Comparison of ENCODE assay signal across 8 cellular contexts in the genomic region with DNA sequence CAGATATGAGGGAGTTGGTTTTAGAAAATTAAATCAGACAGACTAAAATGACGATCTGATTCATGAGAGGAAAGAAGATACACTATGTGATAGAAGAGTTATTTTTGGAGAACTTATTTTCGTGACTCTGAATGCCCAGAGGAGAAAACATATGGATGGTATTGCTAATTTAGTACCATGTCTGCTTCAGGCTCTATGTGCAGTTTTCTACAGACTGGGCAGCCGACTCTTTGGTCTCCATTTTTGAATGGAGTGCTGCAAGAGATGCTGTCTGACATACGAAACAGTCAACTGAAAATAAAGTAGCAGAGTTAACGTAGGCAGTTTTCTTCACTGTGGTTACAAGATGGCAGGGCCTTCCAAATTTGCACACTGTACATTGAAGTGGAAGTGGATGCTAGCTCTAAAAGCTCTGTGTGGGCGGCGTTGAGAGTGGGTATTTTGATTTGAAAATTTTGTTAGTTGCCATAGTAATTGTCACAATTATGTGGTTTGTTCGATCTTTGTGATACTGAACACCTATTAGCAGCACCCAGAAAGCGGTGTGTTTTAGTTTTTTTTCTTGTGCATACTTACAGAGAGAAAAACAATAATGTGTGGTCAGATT.
DNase-seq lines count a peak whose midpoint lies in the region; ATAC-seq and TF ChIP-seq lines count a peak whose summit lies in the region.

No MANE protein-coding gene starts in this region.

- H4K20me1 ChIP-seq in DOHH2 (ENCODE audit: control insufficient read depth, insufficient read depth, low read depth, low read length): no peaks in the 10 kb centered on the region

- peak overlapping the region; percentile 80 to 93 for H3K4me3 Mint-ChIP-seq in activated T-cell treated with anti-CD3 and anti-CD28 coated beads, Interleukin-2, amount 50 U/mL, for 72 hours
- H3K4me3 Mint-ChIP-seq in mesothelial cell of epicardium: no peak overlapping the region

- no peak for TF ChIP-seq EP300 in upper lobe of left lung (IDR thresholded peaks at IDR 0.05)

- no peaks in the 10 kb centered on the region for H3K27me3 Mint-ChIP-seq in activated T-cell treated with anti-CD3 and anti-CD28 coated beads, Interleukin-2, amount 50 U/mL, for 72 hours (ENCODE audit: low read depth)
- H3K27me3 Mint-ChIP-seq in mesothelial cell of epicardium (ENCODE audit: low read depth): no peaks in the 10 kb centered on the region

- H3K9me3 Mint-ChIP-seq in activated T-cell treated with anti-CD3 and anti-CD28 coated beads, Interleukin-2, amount 50 U/mL, for 72 hours: peaks cover 0 to 4% of the 10 kb centered on the region in 2 donors
- H3K9me3 Mint-ChIP-seq in mesothelial cell of epicardium: peaks cover 8% of the 10 kb centered on the region

- TF ChIP-seq POLR2A in upper lobe of left lung (IDR thresholded peaks at IDR 0.05): no peak

- TF ChIP-seq CTCF in DOHH2 (IDR thresholded peaks at IDR 0.05; ENCODE audit: low read depth, low read length, poor library complexity, severe bottlenecking): no peak
- no peak for TF ChIP-seq CTCF in mesothelial cell of epicardium (IDR thresholded peaks at IDR 0.05; ENCODE audit: unreplicated experiment)
- TF ChIP-seq CTCF in upper lobe of left lung (IDR thresholded peaks at IDR 0.05): no peak

- peaks cover 0 to 5% of the 10 kb centered on the region in 2 donors for H3K36me3 Mint-ChIP-seq in activated T-cell treated with anti-CD3 and anti-CD28 coated beads, Interleukin-2, amount 50 U/mL, for 72 hours (ENCODE audit: insufficient read depth in 2 of 2)
- H3K36me3 Mint-ChIP-seq in mesothelial cell of epicardium: no peaks in the 10 kb centered on the region

- H3K27ac Mint-ChIP-seq in activated T-cell treated with anti-CD3 and anti-CD28 coated beads, Interleukin-2, amount 50 U/mL, for 72 hours: peak overlapping the region; percentile 98
- H3K27ac Mint-ChIP-seq in mesothelial cell of epicardium: peak overlapping the region; percentile 17

- peak overlapping the region; percentile 91 for H3K4me2 ChIP-seq in DOHH2 (ENCODE audit: low read length)

- no peaks in the 10 kb centered on the region for H3K79me2 ChIP-seq in DOHH2 (ENCODE audit: control insufficient read depth, low read length)

- 59 to 71% methylated on average over 9 of the region's 9 CpGs for WGBS in upper lobe of left lung, 2 donors

- H3K27ac ChIP-seq in DOHH2 (ENCODE audit: low read depth, low read length) (peak overlapping the region; percentile 93), upper lobe of left lung (peak overlapping the region; percentile 60 to 77 (median 68))

- in situ Hi-C loops in KBM-7 (cut with MboI; ENCODE audit: low pct_unique_long_range_greater_than_20kb, low sequenced_read_pairs): no loop called here

- peaks cover 3% of the 10 kb centered on the region; the same call in 1 of the 2 replicates for H3K36me3 ChIP-seq in DOHH2 (ENCODE audit: control insufficient read depth, low read length)
- H3K36me3 ChIP-seq in upper lobe of left lung: no peaks in the 10 kb centered on the region
- H3K36me3 ChIP-seq in H7 (replicated peaks; ENCODE audit: control insufficient read depth, insufficient read depth, low read length): no peaks in the 10 kb centered on the region

- ATAC-seq in GM21515 (IDR thresholded peaks at IDR 0.05; ENCODE audit: unreplicated experiment) (peak; percentile 70), upper lobe of left lung (ENCODE audit: low FRiP score in 2 of 2) (peak in 1 of 2 donors; percentile 65)
- peak; percentile 68 to 72 for ATAC-seq in activated T-cell treated with anti-CD3 and anti-CD28 coated beads, Interleukin-2, amount 50 U/mL, for 72 hours (replicated peaks in 1 of 2)

- H3K9me2 ChIP-seq in DOHH2 (replicated peaks; ENCODE audit: control insufficient read depth, low read length): no peaks in the 10 kb centered on the region

- DNase-seq in KBM-7: peak; percentile 45
- DNase-seq in activated T-cell treated with anti-CD3 and anti-CD28 coated beads, Interleukin-2, amount 50 U/mL, for 72 hours: peak; percentile 65 to 66
- no peak for DNase-seq in mesothelial cell of epicardium (ENCODE audit: low spot score in 2 of 2, unreplicated experiment in 2 of 2)
- DNase-seq in upper lobe of left lung: no peak
- no peak for DNase-seq in NCI-H1092 treated with DMSO at 0.1 percent for 48 hours (lab: John Stamatoyannopoulos, UW)
- DNase-seq in H7: no peak

- H3K27me3 ChIP-seq in DOHH2 (ENCODE audit: control insufficient read depth, low read length): no peaks in the 10 kb centered on the region
- no peaks in the 10 kb centered on the region for H3K27me3 ChIP-seq in upper lobe of left lung
- H3K27me3 ChIP-seq in H7 (ENCODE audit: control insufficient read depth, insufficient read depth, low read length): peaks cover 2% of the 10 kb centered on the region

- H3K4me3 ChIP-seq in DOHH2 (ENCODE audit: low read length): peak overlapping the region; percentile 73
- H3K4me3 ChIP-seq in upper lobe of left lung: no peak overlapping the region
- no peak overlapping the region for H3K4me3 ChIP-seq in H7 (ENCODE audit: insufficient read depth, low read depth, low read length)

- H3F3A ChIP-seq in DOHH2 (ENCODE audit: control insufficient read depth, insufficient read depth): peaks cover 16% of the 10 kb centered on the region

- H3K9me3 ChIP-seq in DOHH2 (ENCODE audit: control insufficient read depth, insufficient read depth, low read length): peaks cover 6% of the 10 kb centered on the region; the same call in 1 of the 2 replicates
- H3K9me3 ChIP-seq in upper lobe of left lung: no peaks in the 10 kb centered on the region

- peaks cover 65% of the 10 kb centered on the region for H3K4me1 ChIP-seq in DOHH2 (ENCODE audit: control insufficient read depth, low read length)
- H3K4me1 ChIP-seq in upper lobe of left lung: peaks cover 0 to 15% (median 7%) of the 10 kb centered on the region in 4 donors

- H3K4me1 Mint-ChIP-seq in activated T-cell treated with anti-CD3 and anti-CD28 coated beads, Interleukin-2, amount 50 U/mL, for 72 hours (ENCODE audit: low read depth): peaks cover 58% of the 10 kb centered on the region
- peaks cover 11% of the 10 kb centered on the region for H3K4me1 Mint-ChIP-seq in mesothelial cell of epicardium

Comparison
In these comparisons a context has a peak if more than half of its experiments do, and no peak if none do; other contexts are left out.
1. DNase-seq: peak in KBM-7 (single experiment) and activated T-cell treated with anti-CD3 and anti-CD28 coated beads, Interleukin-2, amount 50 U/mL, for 72 hours (2 of 2); none in mesothelial cell of epicardium (0 of 2), upper lobe of left lung (0 of 2), NCI-H1092 treated with DMSO at 0.1 percent for 48 hours (single experiment) and H7 (single experiment).